ENCODE assay signal across 12 cellular contexts in the genomic region with DNA sequence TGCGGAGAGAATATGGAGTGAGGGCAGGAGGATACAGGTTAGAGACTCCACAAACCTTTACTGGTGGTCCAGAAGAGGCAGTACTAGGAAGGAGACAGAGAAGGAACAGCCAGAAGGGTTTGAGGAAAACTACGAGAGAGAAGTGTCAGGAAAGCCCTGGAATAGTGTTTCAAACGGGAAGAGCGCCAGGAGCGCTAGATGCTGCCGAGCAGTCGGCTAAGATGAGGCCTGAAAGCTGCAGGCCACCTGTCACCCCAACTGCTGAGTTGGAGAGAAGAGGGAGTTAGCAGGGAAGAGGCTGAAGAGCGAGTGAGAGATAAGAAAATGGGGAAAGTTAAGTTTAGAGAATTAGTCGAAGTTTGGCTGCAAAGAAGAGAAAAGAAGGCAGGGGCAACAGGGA. TPM values are rescaled to one million over a fixed set of nuclear protein-coding genes. Genes with fewer than 3 reads are reported as not detected.
DNase-seq lines count a peak whose midpoint lies in the region; ATAC-seq and TF ChIP-seq lines count a peak whose summit lies in the region.
"Had no signal": no experiment of that assay in that cellular context is flagged by ENCODE, and none has a peak within 500 bp of the region (broad histone marks: within the 10 kb centered on the region; RNA-seq: fewer than 3 reads in every experiment).

No MANE protein-coding gene starts in this region.

- H3K27ac ChIP-seq in liver (ENCODE audit: low read depth in 1 of 2, low read length in 2 of 2) (peak overlapping the region; percentile 10 to 40), gastroesophageal sphincter (peak overlapping the region in 2 of 4 donors; percentile 5 to 10)

- peaks cover 4 to 42% (median 19%) of the 10 kb centered on the region in 4 donors for H3K4me1 ChIP-seq in liver (ENCODE audit: control insufficient read depth in 4 of 4, insufficient read depth in 4 of 4, low read length in 3 of 4)
- H3K4me1 ChIP-seq in gastroesophageal sphincter: peaks cover 0 to 26% (median 6%) of the 10 kb centered on the region in 3 donors

- H3K27me3 Mint-ChIP-seq in stimulated activated naive CD8-positive, alpha-beta T cell treated with anti-CD3 and anti-CD28 coated beads, Interleukin-15, amount 100 ng/mL, for 72 hours: no peaks in the 10 kb centered on the region
- H3K27me3 Mint-ChIP-seq in WTC11 (ENCODE audit: low read depth): no peaks in the 10 kb centered on the region
- H3K27me3 Mint-ChIP-seq: activated CD4-positive, alpha-beta T cell treated with anti-CD3 and anti-CD28 coated beads, Interleukin-2, amount 10 ng/mL, durations not matched to agents 7 days and 5 days had no signal

- no peak for TF ChIP-seq EP300 in gastroesophageal sphincter (IDR thresholded peaks at IDR 0.05)

- WGBS in liver: 80% methylated on average over 9 of the region's 9 CpGs
- 48 to 71% methylated on average over 4 to 9 of the region's 9 CpGs for WGBS in gastroesophageal sphincter (ENCODE audit: low coverage in 1 of 2), 2 donors

- H3K9ac ChIP-seq in liver (ENCODE audit: low read depth in 1 of 2, low read length in 2 of 2): no peak overlapping the region

- H3K4me3 ChIP-seq in liver (ENCODE audit: low read depth in 1 of 3, low read length in 3 of 3): no peak overlapping the region
- H3K4me3 ChIP-seq in gastroesophageal sphincter: no peak overlapping the region

- no peak for TF ChIP-seq POLR2A in gastroesophageal sphincter (IDR thresholded peaks at IDR 0.05)

- CTCF ChIA-PET in WTC11 (lab: Charles Lee): interaction anchor here (1.5 kb wide), 1 partner anchor 120 kb away, joined by 5 read pairs; no protein-coding TSS in a partner anchor

- peak overlapping the region; percentile 85 to 88 for H3K27ac Mint-ChIP-seq in stimulated activated naive CD8-positive, alpha-beta T cell treated with anti-CD3 and anti-CD28 coated beads, Interleukin-15, amount 100 ng/mL, for 72 hours
- peak overlapping the region; percentile 22; the same call in 1 of the 2 replicates for H3K27ac Mint-ChIP-seq in WTC11
- H3K27ac Mint-ChIP-seq: activated CD4-positive, alpha-beta T cell treated with anti-CD3 and anti-CD28 coated beads, Interleukin-2, amount 10 ng/mL, durations not matched to agents 7 days and 5 days had no signal

- H3K27me3 ChIP-seq in liver (ENCODE audit: control insufficient read depth in 4 of 4, insufficient read depth in 4 of 4, low read length in 3 of 4) (no peaks in the 10 kb centered on the region), gastroesophageal sphincter (no peaks in the 10 kb centered on the region)

- H3K36me3 ChIP-seq in liver (ENCODE audit: control insufficient read depth in 4 of 4, insufficient read depth in 3 of 4, low read depth in 1 of 4, low read length in 3 of 4) (peaks cover 5 to 51% (median 45%) of the 10 kb centered on the region in 4 donors), gastroesophageal sphincter (peaks cover 0 to 92% of the 10 kb centered on the region in 2 donors)

- POLR2A ChIA-PET in WTC11 (lab: Charles Lee): interaction anchor here (1.0 kb wide), 1 partner anchor 10 kb away, joined by 3 read pairs; no protein-coding TSS in a partner anchor

- peaks cover 22% of the 10 kb centered on the region for H3K4me1 Mint-ChIP-seq in stimulated activated naive CD8-positive, alpha-beta T cell treated with anti-CD3 and anti-CD28 coated beads, Interleukin-15, amount 100 ng/mL, for 72 hours
- no peaks in the 10 kb centered on the region for H3K4me1 Mint-ChIP-seq in WTC11

- H3K9me3 ChIP-seq in liver (ENCODE audit: control insufficient read depth in 4 of 4, low read length in 3 of 4) (no peaks in the 10 kb centered on the region), gastroesophageal sphincter (no peaks in the 10 kb centered on the region)

- H3K36me3 Mint-ChIP-seq in WTC11: peaks cover 68% of the 10 kb centered on the region

- no peak for TF ChIP-seq RAD21 in liver (IDR thresholded peaks at IDR 0.05)

- TF ChIP-seq CTCF in WTC11 (IDR thresholded peaks at IDR 0.05): no peak
- TF ChIP-seq CTCF in liver (IDR thresholded peaks at IDR 0.05; ENCODE audit: low read depth, low read length, missing input control): no peak
- TF ChIP-seq CTCF in gastroesophageal sphincter (IDR thresholded peaks at IDR 0.05): no peak

- H3K9me3 Mint-ChIP-seq in stimulated activated naive CD8-positive, alpha-beta T cell treated with anti-CD3 and anti-CD28 coated beads, Interleukin-15, amount 100 ng/mL, for 72 hours: no peaks in the 10 kb centered on the region
- H3K9me3 Mint-ChIP-seq in WTC11: no peaks in the 10 kb centered on the region
- H3K9me3 Mint-ChIP-seq: activated CD4-positive, alpha-beta T cell treated with anti-CD3 and anti-CD28 coated beads, Interleukin-2, amount 10 ng/mL, durations not matched to agents 7 days and 5 days had no signal

- no peak for ATAC-seq in stimulated activated naive CD8-positive, alpha-beta T cell treated with anti-CD3 and anti-CD28 coated beads, Interleukin-15, amount 100 ng/mL, for 72 hours
- no peak for ATAC-seq in stimulated activated naive CD8-positive, alpha-beta T cell treated with anti-CD3 and anti-CD28 coated beads, Interleukin-15, Interleukin-2, amounts not matched to agents 100 U/mL and 50 U/mL, for 24 hours
- ATAC-seq in WTC11 (no peak), gastroesophageal sphincter (no peak)

- H3K4me3 Mint-ChIP-seq in stimulated activated naive CD8-positive, alpha-beta T cell treated with anti-CD3 and anti-CD28 coated beads, Interleukin-15, amount 100 ng/mL, for 72 hours: no peak overlapping the region
- H3K4me3 Mint-ChIP-seq in WTC11: no peak overlapping the region
- H3K4me3 Mint-ChIP-seq: activated CD4-positive, alpha-beta T cell treated with anti-CD3 and anti-CD28 coated beads, Interleukin-2, amount 10 ng/mL, durations not matched to agents 7 days and 5 days had no signal

- no peak for DNase-seq in stimulated activated naive CD8-positive, alpha-beta T cell treated with anti-CD3 and anti-CD28 coated beads, Interleukin-15, amount 100 ng/mL, for 72 hours
- DNase-seq in stimulated activated naive CD8-positive, alpha-beta T cell treated with anti-CD3 and anti-CD28 coated beads, Interleukin-15, Interleukin-2, amounts not matched to agents 100 U/mL and 50 U/mL, for 24 hours: no peak
- DNase-seq in WTC11 (ENCODE audit: low spot score): no peak
- DNase-seq in superior temporal gyrus (ENCODE audit: extremely low spot score): peak; percentile 58
- DNase-seq in NOMO-1 treated with dmso at 0.1 percent for 144 hours (lab: John Stamatoyannopoulos, UW; ENCODE audit: unreplicated experiment): no peak
- DNase-seq in NCI-H128 (lab: John Stamatoyannopoulos, UW; ENCODE audit: unreplicated experiment): no peak
- DNase-seq: activated CD4-positive, alpha-beta T cell treated with anti-CD3 and anti-CD28 coated beads, Interleukin-2, amount 10 ng/mL, durations not matched to agents 7 days and 5 days; effector CD8-positive, alpha-beta T cell; NCI-H69 had no signal

TF ChIP-seq in WTC11, 78 proteins besides CTCF, POLR2A, EP300 and RAD21 (continues in another document):
- TF ChIP-seq, protein P1, sequence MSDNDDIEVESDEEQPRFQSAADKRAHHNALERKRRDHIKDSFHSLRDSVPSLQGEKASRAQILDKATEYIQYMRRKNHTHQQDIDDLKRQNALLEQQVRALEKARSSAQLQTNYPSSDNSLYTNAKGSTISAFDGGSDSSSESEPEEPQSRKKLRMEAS (CRISPR knock-in tag; IDR thresholded peaks at IDR 0.05): no peak
- TF ChIP-seq, protein P2, sequence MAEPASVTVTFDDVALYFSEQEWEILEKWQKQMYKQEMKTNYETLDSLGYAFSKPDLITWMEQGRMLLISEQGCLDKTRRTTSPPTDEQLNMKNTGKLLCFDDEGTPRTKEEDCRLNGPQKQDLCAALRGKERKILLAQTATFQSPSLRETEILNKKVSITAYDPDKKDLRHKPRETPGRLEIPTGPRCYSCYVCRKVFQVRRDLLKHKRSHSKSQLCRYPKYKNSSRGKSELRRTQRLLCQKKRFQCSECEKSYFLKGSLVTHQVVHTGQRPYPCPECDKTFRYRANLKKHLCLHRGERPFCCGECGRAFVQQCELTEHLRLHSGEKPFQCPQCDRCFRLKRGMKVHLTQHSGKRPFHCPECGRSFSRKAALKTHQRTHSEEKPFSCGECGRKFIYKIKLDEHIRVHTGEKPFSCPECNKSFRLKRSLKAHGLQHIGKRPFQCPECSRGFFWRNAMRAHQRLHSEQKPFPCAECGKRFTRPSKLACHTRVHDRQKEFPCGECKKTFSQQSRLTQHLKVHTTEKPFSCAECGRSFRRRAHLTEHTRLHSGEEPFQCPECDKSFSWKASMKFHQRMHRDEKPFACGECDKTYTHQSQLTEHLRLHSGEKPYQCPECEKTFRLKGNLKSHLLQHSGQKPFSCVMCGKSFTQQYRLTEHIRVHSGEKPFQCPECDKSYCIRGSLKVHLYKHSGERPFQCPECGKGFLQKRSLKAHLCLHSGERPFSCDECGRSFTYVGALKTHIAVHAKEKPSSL (CRISPR knock-in tag; conservative IDR thresholded peaks at IDR 0.05): no peak
- TF ChIP-seq GRHL2 (CRISPR knock-in tag; IDR thresholded peaks at IDR 0.05; ENCODE audit: insufficient replicate concordance, severe bottlenecking): no peak

TF ChIP-seq in liver, 16 proteins besides CTCF, POLR2A, EP300 and RAD21 (continues in another document):
- TF ChIP-seq, protein P3, sequence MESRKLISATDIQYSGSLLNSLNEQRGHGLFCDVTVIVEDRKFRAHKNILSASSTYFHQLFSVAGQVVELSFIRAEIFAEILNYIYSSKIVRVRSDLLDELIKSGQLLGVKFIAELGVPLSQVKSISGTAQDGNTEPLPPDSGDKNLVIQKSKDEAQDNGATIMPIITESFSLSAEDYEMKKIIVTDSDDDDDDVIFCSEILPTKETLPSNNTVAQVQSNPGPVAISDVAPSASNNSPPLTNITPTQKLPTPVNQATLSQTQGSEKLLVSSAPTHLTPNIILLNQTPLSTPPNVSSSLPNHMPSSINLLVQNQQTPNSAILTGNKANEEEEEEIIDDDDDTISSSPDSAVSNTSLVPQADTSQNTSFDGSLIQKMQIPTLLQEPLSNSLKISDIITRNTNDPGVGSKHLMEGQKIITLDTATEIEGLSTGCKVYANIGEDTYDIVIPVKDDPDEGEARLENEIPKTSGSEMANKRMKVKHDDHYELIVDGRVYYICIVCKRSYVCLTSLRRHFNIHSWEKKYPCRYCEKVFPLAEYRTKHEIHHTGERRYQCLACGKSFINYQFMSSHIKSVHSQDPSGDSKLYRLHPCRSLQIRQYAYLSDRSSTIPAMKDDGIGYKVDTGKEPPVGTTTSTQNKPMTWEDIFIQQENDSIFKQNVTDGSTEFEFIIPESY (IDR thresholded peaks at IDR 0.05): no peak
- no peak for TF ChIP-seq GABPA (IDR thresholded peaks at IDR 0.05 in 1 of 2, conservative IDR thresholded peaks at IDR 0.05 in 1 of 2)
- no peak for TF ChIP-seq ATF3 (IDR thresholded peaks at IDR 0.05)

RNA-seq across cellular contexts. Expression of gene PCSK9, which starts 30.9 kb away (rescaled TPM):
- 47.9 to 73.2 TPM (median 49.3 TPM) in 3 replicates for total RNA-seq in WTC11 (2021)
- total RNA-seq in liver: 100 to 1,000 TPM in 1 of 2 donors, 10 to 100 TPM in 1; 68.2 to 112 TPM
- polyA plus RNA-seq in liver: 10 to 100 TPM; 10.8 to 48.9 TPM
- total RNA-seq in gastroesophageal sphincter: under 1 TPM in 3 of 4 donors, not detected in 1; 0.13 to 0.64 (median 0.23) TPM
- total RNA-seq: activated CD4-positive, alpha-beta T cell treated with anti-CD3 and anti-CD28 coated beads, Interleukin-2, amount 10 ng/mL, durations not matched to agents 7 days and 5 days; cardiac septum had no signal

Comparison
In these comparisons a context has a peak if more than half of its experiments do, and no peak if none do; other contexts are left out.
1. RNA of gene PCSK9, which starts 30.9 kb away (total RNA-seq): 68.2 to 112 TPM in liver and 47.9 to 73.2 TPM in WTC11; 0.13 to 0.64 TPM in gastroesophageal sphincter; every median in the first group is over 10 times any median in the second.